ENCODE assay signal across 1 cellular context in the genomic region with DNA sequence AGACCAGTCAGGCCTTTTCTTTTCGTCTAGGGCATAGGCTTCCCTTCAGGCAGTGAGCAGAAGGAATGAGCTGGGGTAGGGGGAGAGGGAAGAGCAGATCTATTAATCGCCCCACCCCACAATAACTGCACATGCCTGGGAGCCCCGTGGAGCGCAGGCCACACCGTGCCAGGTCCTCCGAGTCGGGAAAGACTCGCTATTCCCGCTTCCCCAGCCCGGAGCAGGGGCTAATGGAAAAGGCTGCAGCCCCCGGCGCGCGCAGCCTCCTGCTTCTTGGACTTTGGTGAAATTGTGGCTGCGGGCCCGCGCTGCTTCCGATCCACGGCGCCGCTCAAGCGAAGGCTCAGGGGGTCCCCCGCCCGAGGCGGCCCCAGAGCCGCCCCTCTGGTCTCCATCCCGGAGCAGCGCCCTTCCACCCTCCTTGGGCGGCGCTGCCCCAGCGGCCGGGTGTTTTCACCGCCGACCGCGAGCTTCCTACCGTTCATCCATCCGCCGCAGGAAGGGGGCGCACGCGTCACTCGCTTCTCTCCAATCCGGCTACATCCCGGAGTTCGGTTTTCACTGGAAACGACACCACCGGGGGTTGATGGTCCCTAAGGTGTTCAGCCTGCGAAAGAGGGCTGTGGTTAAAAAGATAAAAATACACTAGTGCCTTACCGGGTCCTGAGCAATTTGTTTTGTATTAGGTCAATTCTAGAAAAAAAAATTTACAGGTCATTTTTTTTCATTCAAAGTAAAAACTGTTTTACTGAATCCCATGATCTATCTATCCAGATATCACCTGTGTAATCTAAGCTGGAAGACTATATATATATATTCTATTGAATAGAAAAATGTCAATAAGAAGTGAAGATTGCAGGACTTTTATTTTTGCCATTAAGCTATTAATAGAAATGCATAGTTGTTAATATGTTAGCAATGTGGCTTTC.
TF ChIP-seq lines count a peak whose summit lies in the region.

No MANE protein-coding gene starts in this region.

TF ChIP-seq in SK-N-SH, 30 proteins besides CTCF, POLR2A, EP300 and RAD21 (continued from another document):
- TF ChIP-seq, protein P1, sequence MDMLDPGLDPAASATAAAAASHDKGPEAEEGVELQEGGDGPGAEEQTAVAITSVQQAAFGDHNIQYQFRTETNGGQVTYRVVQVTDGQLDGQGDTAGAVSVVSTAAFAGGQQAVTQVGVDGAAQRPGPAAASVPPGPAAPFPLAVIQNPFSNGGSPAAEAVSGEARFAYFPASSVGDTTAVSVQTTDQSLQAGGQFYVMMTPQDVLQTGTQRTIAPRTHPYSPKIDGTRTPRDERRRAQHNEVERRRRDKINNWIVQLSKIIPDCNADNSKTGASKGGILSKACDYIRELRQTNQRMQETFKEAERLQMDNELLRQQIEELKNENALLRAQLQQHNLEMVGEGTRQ (IDR thresholded peaks at IDR 0.05; ENCODE audit: borderline replicate concordance, low read depth, low read length), result no peak
- no peak for TF ChIP-seq NFIC (IDR thresholded peaks at IDR 0.05; ENCODE audit: borderline replicate concordance)
- TF ChIP-seq NRF1 (IDR thresholded peaks at IDR 0.05; ENCODE audit: low read depth, low read length), result no peak
- no peak for TF ChIP-seq GATA2 (CRISPR knock-in tag; IDR thresholded peaks at IDR 0.05)
- TF ChIP-seq MXI1 (IDR thresholded peaks at IDR 0.05; ENCODE audit: low read depth, low read length), result 0 out of 2 replicates have a peak, but pooled peaks have one; percentile 32
- TF ChIP-seq SMC3 (IDR thresholded peaks at IDR 0.05; ENCODE audit: low read depth, low read length), result peak; percentile 84
- no peak for TF ChIP-seq GABPA (IDR thresholded peaks at IDR 0.05; ENCODE audit: low read depth)
- TF ChIP-seq TAF1 (IDR thresholded peaks at IDR 0.05; ENCODE audit: borderline replicate concordance, low read depth, low read length), result no peak
- TF ChIP-seq SIN3A (IDR thresholded peaks at IDR 0.05; ENCODE audit: borderline replicate concordance, low read depth, low read length), result no peak
- TF ChIP-seq ELF1 (IDR thresholded peaks at IDR 0.05), result no peak
- no peak for TF ChIP-seq TEAD4 (IDR thresholded peaks at IDR 0.05; ENCODE audit: borderline replicate concordance, insufficient read depth)
- no peak for TF ChIP-seq FOXM1 (IDR thresholded peaks at IDR 0.05; ENCODE audit: low read depth)
- TF ChIP-seq, protein P2, sequence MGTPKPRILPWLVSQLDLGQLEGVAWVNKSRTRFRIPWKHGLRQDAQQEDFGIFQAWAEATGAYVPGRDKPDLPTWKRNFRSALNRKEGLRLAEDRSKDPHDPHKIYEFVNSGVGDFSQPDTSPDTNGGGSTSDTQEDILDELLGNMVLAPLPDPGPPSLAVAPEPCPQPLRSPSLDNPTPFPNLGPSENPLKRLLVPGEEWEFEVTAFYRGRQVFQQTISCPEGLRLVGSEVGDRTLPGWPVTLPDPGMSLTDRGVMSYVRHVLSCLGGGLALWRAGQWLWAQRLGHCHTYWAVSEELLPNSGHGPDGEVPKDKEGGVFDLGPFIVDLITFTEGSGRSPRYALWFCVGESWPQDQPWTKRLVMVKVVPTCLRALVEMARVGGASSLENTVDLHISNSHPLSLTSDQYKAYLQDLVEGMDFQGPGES (IDR thresholded peaks at IDR 0.05; ENCODE audit: low read depth, low read length), result no peak
- TF ChIP-seq MEF2A (IDR thresholded peaks at IDR 0.05; ENCODE audit: borderline replicate concordance, low read depth), result no peak
- TF ChIP-seq, protein P3, sequence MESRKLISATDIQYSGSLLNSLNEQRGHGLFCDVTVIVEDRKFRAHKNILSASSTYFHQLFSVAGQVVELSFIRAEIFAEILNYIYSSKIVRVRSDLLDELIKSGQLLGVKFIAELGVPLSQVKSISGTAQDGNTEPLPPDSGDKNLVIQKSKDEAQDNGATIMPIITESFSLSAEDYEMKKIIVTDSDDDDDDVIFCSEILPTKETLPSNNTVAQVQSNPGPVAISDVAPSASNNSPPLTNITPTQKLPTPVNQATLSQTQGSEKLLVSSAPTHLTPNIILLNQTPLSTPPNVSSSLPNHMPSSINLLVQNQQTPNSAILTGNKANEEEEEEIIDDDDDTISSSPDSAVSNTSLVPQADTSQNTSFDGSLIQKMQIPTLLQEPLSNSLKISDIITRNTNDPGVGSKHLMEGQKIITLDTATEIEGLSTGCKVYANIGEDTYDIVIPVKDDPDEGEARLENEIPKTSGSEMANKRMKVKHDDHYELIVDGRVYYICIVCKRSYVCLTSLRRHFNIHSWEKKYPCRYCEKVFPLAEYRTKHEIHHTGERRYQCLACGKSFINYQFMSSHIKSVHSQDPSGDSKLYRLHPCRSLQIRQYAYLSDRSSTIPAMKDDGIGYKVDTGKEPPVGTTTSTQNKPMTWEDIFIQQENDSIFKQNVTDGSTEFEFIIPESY (IDR thresholded peaks at IDR 0.05; ENCODE audit: borderline replicate concordance, low read depth), result no peak
- no peak for TF ChIP-seq JUND (IDR thresholded peaks at IDR 0.05)
- TF ChIP-seq FOSL2 (IDR thresholded peaks at IDR 0.05; ENCODE audit: borderline replicate concordance, low read depth), result no peak; the same call in 1 of the 2 replicates
- TF ChIP-seq RCOR1 (IDR thresholded peaks at IDR 0.05; ENCODE audit: low read length), result peak; percentile 40; the same call in 1 of the 2 replicates
- TF ChIP-seq, protein P4, sequence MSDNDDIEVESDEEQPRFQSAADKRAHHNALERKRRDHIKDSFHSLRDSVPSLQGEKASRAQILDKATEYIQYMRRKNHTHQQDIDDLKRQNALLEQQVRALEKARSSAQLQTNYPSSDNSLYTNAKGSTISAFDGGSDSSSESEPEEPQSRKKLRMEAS (IDR thresholded peaks at IDR 0.05; ENCODE audit: low read depth), result 0 out of 2 replicates have a peak, but pooled peaks have one; percentile 30
- no peak for TF ChIP-seq TCF12 (IDR thresholded peaks at IDR 0.05)
